1 cellular context compared by ENCODE assay signal in genomic region chr6:26318459-26319404, GRCh38.
TF ChIP-seq lines count a peak whose summit lies in the region.

No MANE protein-coding gene starts in this region.

TF ChIP-seq in K562, 482 proteins besides CTCF, POLR2A, EP300 and RAD21 (continued from another document and continues in another):
- no peak for TF ChIP-seq TRIM25 (IDR thresholded peaks at IDR 0.05; ENCODE audit: borderline replicate concordance)
- no peak for TF ChIP-seq SRSF9 (IDR thresholded peaks at IDR 0.05; ENCODE audit: borderline replicate concordance, low read depth, low read length)
- no peak for TF ChIP-seq KHSRP (IDR thresholded peaks at IDR 0.05)
- peak; percentile 51 to 58 for TF ChIP-seq KDM1A (IDR thresholded peaks at IDR 0.05)
- peak; percentile 98 for TF ChIP-seq TBP (optimal IDR thresholded peaks at IDR 0.05; ENCODE audit: low read depth, low read length)
- TF ChIP-seq BCLAF1 (IDR thresholded peaks at IDR 0.05; ENCODE audit: borderline replicate concordance in 1 of 2, control insufficient read depth in 1 of 2, low read depth in 2 of 2, low read length in 1 of 2) = 0 out of 4 replicates have a peak, but pooled peaks of 1 of the 2 experiments have one; percentile 38
- no peak for TF ChIP-seq KAT8 (IDR thresholded peaks at IDR 0.05; ENCODE audit: low read depth)
- peak in 1 of 2 experiments; percentile 44; a peak in 1 of 4 replicates for TF ChIP-seq TRIM24 (IDR thresholded peaks at IDR 0.05)
- TF ChIP-seq ZNF140 (CRISPR knock-in tag; IDR thresholded peaks at IDR 0.05) = no peak
- TF ChIP-seq ATF4 (CRISPR knock-in tag; IDR thresholded peaks at IDR 0.05) = no peak
- peak; percentile 62 for TF ChIP-seq ESRRA (IDR thresholded peaks at IDR 0.05; ENCODE audit: borderline replicate concordance, low read depth)
- TF ChIP-seq ZNF764 (CRISPR knock-in tag; IDR thresholded peaks at IDR 0.05; ENCODE audit: low read depth) = peak; percentile 80; the same call in 1 of the 2 replicates
- no peak for TF ChIP-seq POLR2B (IDR thresholded peaks at IDR 0.05; ENCODE audit: low read depth, partially characterized antibody)
- no peak for TF ChIP-seq JUN (IDR thresholded peaks at IDR 0.05; ENCODE audit: borderline replicate concordance, low read depth, low read length)
- TF ChIP-seq JUN (CRISPR knock-in tag; IDR thresholded peaks at IDR 0.05; ENCODE audit: borderline replicate concordance) = no peak
- TF ChIP-seq GATAD2B (IDR thresholded peaks at IDR 0.05; ENCODE audit: borderline replicate concordance) = peak; percentile 90; the same call in 1 of the 2 replicates
- TF ChIP-seq HSF4 (CRISPR knock-in tag; IDR thresholded peaks at IDR 0.05; ENCODE audit: borderline replicate concordance) = no peak
- TF ChIP-seq HIVEP1 (CRISPR knock-in tag; IDR thresholded peaks at IDR 0.05) = no peak
- TF ChIP-seq STAT6 (CRISPR knock-in tag; IDR thresholded peaks at IDR 0.05) = 0 out of 2 replicates have a peak, but pooled peaks have one; percentile 52
- TF ChIP-seq TBL1XR1 (IDR thresholded peaks at IDR 0.05; ENCODE audit: low read length in 2 of 2) = 0 out of 4 replicates have a peak, but pooled peaks of 1 of the 2 experiments have one; percentile 14
- TF ChIP-seq ELF2 (CRISPR knock-in tag; IDR thresholded peaks at IDR 0.05) = no peak
- TF ChIP-seq HDGF (IDR thresholded peaks at IDR 0.05) = peak; percentile 90
- TF ChIP-seq ZNF217 (CRISPR knock-in tag; IDR thresholded peaks at IDR 0.05) = no peak
- no peak for TF ChIP-seq PURB (CRISPR knock-in tag; IDR thresholded peaks at IDR 0.05; ENCODE audit: low read depth)
- no peak for TF ChIP-seq HMG20A (CRISPR knock-in tag; conservative IDR thresholded peaks at IDR 0.05)
- TF ChIP-seq MAFG (tag; conservative IDR thresholded peaks at IDR 0.05) = no peak
- no peak for TF ChIP-seq FOXO4 (CRISPR knock-in tag; IDR thresholded peaks at IDR 0.05)
- no peak for TF ChIP-seq U2AF1 (optimal IDR thresholded peaks at IDR 0.05; ENCODE audit: low read depth, low read length)
- TF ChIP-seq ZNF589 (CRISPR knock-in tag; IDR thresholded peaks at IDR 0.05; ENCODE audit: low read depth) = no peak
- peak; percentile 8; the same call in 1 of the 2 replicates for TF ChIP-seq FOXM1 (IDR thresholded peaks at IDR 0.05; ENCODE audit: low read depth)
- no peak for TF ChIP-seq FOXM1 (CRISPR knock-in tag; IDR thresholded peaks at IDR 0.05; ENCODE audit: low read depth)
- TF ChIP-seq PRDM10 (IDR thresholded peaks at IDR 0.05; ENCODE audit: partially characterized antibody) = peak; percentile 49
- TF ChIP-seq SAFB2 (IDR thresholded peaks at IDR 0.05; ENCODE audit: borderline replicate concordance, low read depth, low read length, severe bottlenecking) = no peak
- peak; percentile 3; the same call in 1 of the 2 replicates for TF ChIP-seq PHF8 (IDR thresholded peaks at IDR 0.05; ENCODE audit: borderline replicate concordance, low read length)
- TF ChIP-seq GTF2F1 (IDR thresholded peaks at IDR 0.05; ENCODE audit: low read depth, low read length) = no peak
- peak; percentile 98 for TF ChIP-seq POLR2H (tag; IDR thresholded peaks at IDR 0.05; ENCODE audit: low read depth)
- no peak; the same call in none of the 2 replicates for TF ChIP-seq EHMT2 (IDR thresholded peaks at IDR 0.05)
- no peak for TF ChIP-seq TFAP4 (CRISPR knock-in tag; IDR thresholded peaks at IDR 0.05; ENCODE audit: borderline replicate concordance)
- TF ChIP-seq ZNF431 (CRISPR knock-in tag; IDR thresholded peaks at IDR 0.05) = no peak
- no peak for TF ChIP-seq CAMTA2 (CRISPR knock-in tag; conservative IDR thresholded peaks at IDR 0.05)
- no peak for TF ChIP-seq PHTF2 (CRISPR knock-in tag; IDR thresholded peaks at IDR 0.05)
- no peak for TF ChIP-seq MTF1 (CRISPR knock-in tag; IDR thresholded peaks at IDR 0.05; ENCODE audit: borderline replicate concordance)
- TF ChIP-seq ZNF263 (CRISPR knock-in tag; IDR thresholded peaks at IDR 0.05; ENCODE audit: borderline replicate concordance) = no peak
- TF ChIP-seq RBBP5 (IDR thresholded peaks at IDR 0.05; ENCODE audit: borderline replicate concordance, insufficient read depth, low read length, poor library complexity, severe bottlenecking) = no peak
- TF ChIP-seq ZNF696 (CRISPR knock-in tag; conservative IDR thresholded peaks at IDR 0.05) = no peak
- TF ChIP-seq RBM39 (optimal IDR thresholded peaks at IDR 0.05; ENCODE audit: low read depth, low read length) = no peak
- 0 out of 2 replicates have a peak, but pooled peaks have one; percentile 10 for TF ChIP-seq ZNF24 (IDR thresholded peaks at IDR 0.05)
- TF ChIP-seq OTX1 (CRISPR knock-in tag; IDR thresholded peaks at IDR 0.05) = no peak
- TF ChIP-seq SMARCA5 (IDR thresholded peaks at IDR 0.05) = peak; percentile 51; the same call in 1 of the 2 replicates
- peak; percentile 3; the same call in 1 of the 2 replicates for TF ChIP-seq TAL1 (IDR thresholded peaks at IDR 0.05)
- 0 out of 2 replicates have a peak, but pooled peaks have one; percentile 38 for TF ChIP-seq NKRF (IDR thresholded peaks at IDR 0.05; ENCODE audit: borderline replicate concordance)
- no peak for TF ChIP-seq PRPF4 (IDR thresholded peaks at IDR 0.05; ENCODE audit: insufficient read depth, low read depth, low read length, poor library complexity, severe bottlenecking)
- TF ChIP-seq MAFK (IDR thresholded peaks at IDR 0.05; ENCODE audit: low read length) = no peak
